Comparison of ENCODE assay signal across 8 cellular contexts in genomic region chr17:40443988-40444899, GRCh38. TPM values are rescaled to one million over a fixed set of nuclear protein-coding genes. Genes with fewer than 3 reads are reported as not detected.
A peak's percentile ranks its signal among the peaks of the same experiment; 100 is the strongest.
DNase-seq lines count a peak whose midpoint lies in the region; ATAC-seq and TF ChIP-seq lines count a peak whose summit lies in the region.

No MANE protein-coding gene starts in this region.

- peak; percentile 9 for DNase-seq in PC-3
- peak in 1 of 3 experiments; percentile 27 for DNase-seq in effector memory CD8-positive, alpha-beta T cell
- no peak for DNase-seq in NCI-H2171 (lab: John Stamatoyannopoulos, UW)
- no peak for DNase-seq in T-helper 9 cell

- no peak for TF ChIP-seq EP300 in neural cell (conservative IDR thresholded peaks at IDR 0.05; ENCODE audit: poor library complexity, severe bottlenecking)

- H4K20me1 ChIP-seq in DOHH2 (ENCODE audit: control insufficient read depth, insufficient read depth, low read depth, low read length), result no peaks in the 10 kb centered on the region
- peaks cover 8% of the 10 kb centered on the region; the same call in 1 of the 2 replicates for H4K20me1 ChIP-seq in PC-3 (ENCODE audit: low read length)
- H4K20me1 ChIP-seq in neural cell (ENCODE audit: insufficient read depth), result no peaks in the 10 kb centered on the region

- H3K79me2 ChIP-seq in DOHH2 (ENCODE audit: control insufficient read depth, low read length), result no peaks in the 10 kb centered on the region
- H3K79me2 ChIP-seq in PC-3 (ENCODE audit: low read length), result peaks cover 57% of the 10 kb centered on the region
- no peaks in the 10 kb centered on the region for H3K79me2 ChIP-seq in neural cell (replicated peaks; ENCODE audit: insufficient read depth, low read length)

- no peak for TF ChIP-seq RAD21 in neural cell (conservative IDR thresholded peaks at IDR 0.05)

- H3K36me3 ChIP-seq in DOHH2 (ENCODE audit: control insufficient read depth, low read length) (no peaks in the 10 kb centered on the region), PC-3 (ENCODE audit: low read depth, low read length) (no peaks in the 10 kb centered on the region; the same call in 1 of the 2 replicates), neural cell (ENCODE audit: insufficient read depth, low read length) (no peaks in the 10 kb centered on the region)

- peak overlapping the region; percentile 84 to 96 for H3K27ac Mint-ChIP-seq in effector memory CD8-positive, alpha-beta T cell

- H3K27me3 Mint-ChIP-seq in effector memory CD8-positive, alpha-beta T cell, result no peaks in the 10 kb centered on the region

- TSS peak; percentile 47 for BruUV-seq in PC-3 (replicated peaks; lab: Mats Ljungman, UMichigan)

- H3K36me3 Mint-ChIP-seq in effector memory CD8-positive, alpha-beta T cell (ENCODE audit: insufficient read depth), result peaks cover 16% of the 10 kb centered on the region

- no peaks in the 10 kb centered on the region for H3K9me3 Mint-ChIP-seq in effector memory CD8-positive, alpha-beta T cell

- intact Hi-C loops in PC-3 (cut with micrococcal nuclease), result loop anchor here (10.0 kb wide), 1 partner anchor 121 kb away; the partner anchor contains the start of gene CCR7

- peak overlapping the region; percentile 45; the same call in 1 of the 2 replicates for H2AFZ ChIP-seq in PC-3 (ENCODE audit: low read length)
- H2AFZ ChIP-seq in neural cell (ENCODE audit: low read depth, low read length), result no peak overlapping the region

- H3K9me2 ChIP-seq in DOHH2 (replicated peaks; ENCODE audit: control insufficient read depth, low read length) (no peaks in the 10 kb centered on the region), PC-3 (replicated peaks; ENCODE audit: low read length) (no peaks in the 10 kb centered on the region), neural cell (ENCODE audit: insufficient read depth, low read length) (no peaks in the 10 kb centered on the region)

- ATAC-seq in PC-3 (no peak), GM18502 (IDR thresholded peaks at IDR 0.05; ENCODE audit: poor library complexity, unreplicated experiment) (no peak), HG03521 (IDR thresholded peaks at IDR 0.05; ENCODE audit: unreplicated experiment) (no peak)
- ATAC-seq in effector memory CD8-positive, alpha-beta T cell (replicated peaks), result peak; percentile 6

- POLR2A ChIA-PET in PC-3 (lab: Charles Lee; ENCODE audit: unreplicated experiment), result no interaction called here

- peak overlapping the region; percentile 56 to 73 for H3K4me3 Mint-ChIP-seq in effector memory CD8-positive, alpha-beta T cell

- H3K27ac ChIP-seq in DOHH2 (ENCODE audit: low read depth, low read length) (no peak overlapping the region), PC-3 (ENCODE audit: low read length) (no peak overlapping the region), neural cell (ENCODE audit: low read length) (no peak overlapping the region)

- CTCF ChIA-PET in PC-3 (lab: Charles Lee), result interaction anchor here (0.5 to 0.8 kb wide), 3 partner anchors 89 to 253 kb away, joined by 5 to 8 read pairs (median 6); no protein-coding TSS in a partner anchor

- H3F3A ChIP-seq in DOHH2 (ENCODE audit: control insufficient read depth, insufficient read depth) (no peaks in the 10 kb centered on the region), PC-3 (ENCODE audit: low read length, unreplicated experiment) (no peaks in the 10 kb centered on the region), neural cell (ENCODE audit: insufficient read depth, low read length, poor library complexity, severe bottlenecking) (no peaks in the 10 kb centered on the region)

- H3K4me1 Mint-ChIP-seq in effector memory CD8-positive, alpha-beta T cell (ENCODE audit: low read depth in 2 of 2), result peaks cover 23 to 39% of the 10 kb centered on the region in 2 donors

- H3K4me3 ChIP-seq in DOHH2 (ENCODE audit: low read length) (no peak overlapping the region), PC-3 (ENCODE audit: low read length) (peak overlapping the region; percentile 93), neural cell (ENCODE audit: low read length) (peak overlapping the region; percentile 68)

- H3K9me3 ChIP-seq in DOHH2 (ENCODE audit: control insufficient read depth, insufficient read depth, low read length) (no peaks in the 10 kb centered on the region), PC-3 (ENCODE audit: low read length) (no peaks in the 10 kb centered on the region), neural cell (ENCODE audit: low read length) (no peaks in the 10 kb centered on the region)

- H3K4me1 ChIP-seq in DOHH2 (ENCODE audit: control insufficient read depth, low read length) (peaks cover 7% of the 10 kb centered on the region), PC-3 (ENCODE audit: insufficient read depth, low read length) (peaks cover 21% of the 10 kb centered on the region)

- H3K27me3 ChIP-seq in DOHH2 (ENCODE audit: control insufficient read depth, low read length) (peaks cover 74% of the 10 kb centered on the region), PC-3 (ENCODE audit: low read length) (no peaks in the 10 kb centered on the region), neural cell (ENCODE audit: insufficient read depth, low read depth, low read length) (peaks cover 13% of the 10 kb centered on the region)

- peak overlapping the region; percentile 72 for H3K9ac ChIP-seq in PC-3 (ENCODE audit: low read length)
- peak overlapping the region; percentile 45 for H3K9ac ChIP-seq in neural cell (ENCODE audit: low read length)

- H3K4me2 ChIP-seq in DOHH2 (ENCODE audit: low read length) (peak overlapping the region; percentile 45), PC-3 (ENCODE audit: low read length) (peak overlapping the region; percentile 92), neural cell (ENCODE audit: low read length) (no peak overlapping the region)

- TF ChIP-seq CTCF in DOHH2 (IDR thresholded peaks at IDR 0.05; ENCODE audit: low read depth, low read length, poor library complexity, severe bottlenecking) (peak; percentile 34), PC-3 (conservative IDR thresholded peaks at IDR 0.05; ENCODE audit: low read depth, low read length) (no peak), neural cell (IDR thresholded peaks at IDR 0.05; ENCODE audit: poor library complexity, severe bottlenecking) (no peak)

TF ChIP-seq in neural cell, 6 proteins besides CTCF, POLR2A, EP300 and RAD21:
- no peak for TF ChIP-seq TAF1 (IDR thresholded peaks at IDR 0.05; ENCODE audit: low read depth)

RNA-seq across cellular contexts. Expression of gene IGFBP4, which starts 1.0 kb away (rescaled TPM):
- total RNA-seq in PC-3 (2014; rRNA removed), result 164 and 297 TPM in 2 replicates
- polyA plus RNA-seq in neural cell, result 0.32 and 1.3 TPM in 2 replicates
- polyA minus RNA-seq in neural cell, result 0.97 and 1.2 TPM in 2 replicates

RNA-seq across cellular contexts. Expression of gene TOP2A, which starts 26.5 kb away (rescaled TPM):
- 97.1 and 104 TPM in 2 replicates for total RNA-seq in PC-3 (2014; rRNA removed)
- 5.3 and 7.8 TPM in 2 replicates for polyA plus RNA-seq in neural cell
- polyA minus RNA-seq in neural cell, result 4.6 and 8.1 TPM in 2 replicates

RNA-seq across cellular contexts. Expression of gene TNS4, which starts 57.2 kb away (rescaled TPM):
- 127 and 128 TPM in 2 replicates for total RNA-seq in PC-3 (2014; rRNA removed)
- polyA plus RNA-seq in neural cell, result not detected in 2 replicates
- not detected in 2 replicates for polyA minus RNA-seq in neural cell
